21 cellular contexts compared by ENCODE assay signal in the genomic region with DNA sequence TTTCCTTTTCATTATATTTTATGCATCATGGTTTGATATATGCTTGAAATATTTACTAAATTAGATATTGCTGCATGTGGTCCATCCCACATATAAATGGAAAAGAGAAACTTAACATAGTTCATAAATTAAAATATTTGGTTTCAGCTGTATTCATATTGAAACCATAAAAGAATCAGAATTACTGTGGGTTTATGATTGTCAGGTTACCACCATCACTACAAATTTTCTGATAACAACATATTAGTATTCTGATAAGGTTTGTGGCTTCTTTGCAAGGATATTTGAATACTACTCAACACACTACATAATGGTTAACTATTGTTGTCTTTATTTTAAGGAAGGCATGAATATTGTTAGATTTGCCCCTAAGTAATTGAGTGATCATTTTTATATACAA.
DNase-seq lines count a peak whose midpoint lies in the region; ATAC-seq and TF ChIP-seq lines count a peak whose summit lies in the region.
"Had no signal": no experiment of that assay in that cellular context is flagged by ENCODE, and none has a peak within 500 bp of the region (broad histone marks: within the 10 kb centered on the region; RNA-seq: fewer than 3 reads in every experiment).

No MANE protein-coding gene starts in this region.

- no peaks in the 10 kb centered on the region for H3K9me3 ChIP-seq in Peyer's patch
- H3K9me3 ChIP-seq: ovary had no signal

- no peak overlapping the region for H3K4me3 ChIP-seq in Peyer's patch
- H3K4me3 ChIP-seq: ovary had no signal

- H3K27ac ChIP-seq in Peyer's patch = no peak overlapping the region
- H3K27ac ChIP-seq: ovary, VCaP had no signal

- TF ChIP-seq POLR2A in Peyer's patch (IDR thresholded peaks at IDR 0.05) = no peak

- DNase-seq in Peyer's patch (no peak), cerebellum (ENCODE audit: low spot score) (no peak)
- no peak for DNase-seq in activated CD8-positive, alpha-beta memory T cell treated with anti-CD3 and anti-CD28 coated beads, Interleukin-2, amount 50 U/mL, for 48 hours
- DNase-seq: activated CD4-positive, alpha-beta memory T cell treated with anti-CD3 and anti-CD28 coated beads, Interleukin-2, amount 10 ng/mL, durations not matched to agents 7 days and 5 days; activated T-cell treated with anti-CD3 and anti-CD28 coated beads, Interleukin-2, amount 50 U/mL, for 72 hours; CD4-positive, CD25-positive, alpha-beta regulatory T cell; cortex of kidney; KBM-7; kidney; NCI-H1092 treated with DMSO at 0.1 percent for 48 hours; NCI-H526; OCI-M1; ovary; SIG-M5 had no signal

- H3K27me3 ChIP-seq in Peyer's patch = no peaks in the 10 kb centered on the region
- H3K27me3 ChIP-seq: ovary had no signal

- no peaks in the 10 kb centered on the region for H3K36me3 ChIP-seq in Peyer's patch
- H3K36me3 ChIP-seq: ovary had no signal

- ATAC-seq in GM18511 (IDR thresholded peaks at IDR 0.05; ENCODE audit: unreplicated experiment) (peak; percentile 66), GM19035 (IDR thresholded peaks at IDR 0.05; ENCODE audit: unreplicated experiment) (peak; percentile 42), HG02884 (IDR thresholded peaks at IDR 0.05; ENCODE audit: unreplicated experiment) (peak; percentile 47), HG03439 (IDR thresholded peaks at IDR 0.05; ENCODE audit: unreplicated experiment) (peak; percentile 55), GM19455 (IDR thresholded peaks at IDR 0.05; ENCODE audit: unreplicated experiment) (no peak)
- ATAC-seq: activated T-cell treated with anti-CD3 and anti-CD28 coated beads, Interleukin-2, amount 50 U/mL, for 72 hours; sciatic nerve had no signal

- no peak for TF ChIP-seq CTCF in Peyer's patch (IDR thresholded peaks at IDR 0.05)

- H3K4me1 ChIP-seq in Peyer's patch = no peaks in the 10 kb centered on the region
